31 cellular contexts compared by ENCODE assay signal in the genomic region with DNA sequence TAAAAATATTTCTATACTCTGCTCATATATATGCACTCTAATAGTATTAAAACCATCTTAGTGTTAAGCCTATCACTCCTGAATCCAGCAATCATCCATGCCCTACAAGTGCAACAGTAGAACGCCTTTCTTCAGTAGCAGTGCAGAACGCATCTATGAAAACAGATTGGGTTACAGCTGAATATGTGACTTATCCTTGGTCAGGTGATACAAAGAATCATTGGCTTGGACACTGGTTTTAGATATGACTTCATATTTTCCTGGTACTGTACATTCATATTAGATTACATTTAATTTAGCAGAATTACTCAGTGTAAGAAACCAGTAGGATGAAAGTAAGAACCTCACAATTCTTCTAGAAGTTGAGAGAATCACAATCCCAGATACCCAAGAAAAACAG.
"Had no signal": no experiment of that assay in that cellular context is flagged by ENCODE, and none has a peak within 500 bp of the region (broad histone marks: within the 10 kb centered on the region; RNA-seq: fewer than 3 reads in every experiment).

No MANE protein-coding gene starts in this region.

- H3K4me1 Mint-ChIP-seq: activated CD8-positive, alpha-beta memory T cell treated with anti-CD3 and anti-CD28 coated beads, Interleukin-2, amount 10 ng/mL, durations not matched to agents 7 days and 5 days had no signal

- H3K27me3 ChIP-seq: adrenal gland, body of pancreas, Peyer's patch, SJCRH30 had no signal

- H3K4me1 ChIP-seq: adrenal gland, body of pancreas, Peyer's patch, SJCRH30 had no signal

- H3K4me3 ChIP-seq: adrenal gland, body of pancreas, Peyer's patch, SJCRH30, SK-N-MC had no signal

- H3K27me3 Mint-ChIP-seq: activated CD4-positive, alpha-beta memory T cell treated with anti-CD3 and anti-CD28 coated beads, Interleukin-2, amount 10 ng/mL, durations not matched to agents 7 days and 5 days; activated CD8-positive, alpha-beta memory T cell treated with anti-CD3 and anti-CD28 coated beads, Interleukin-2, amount 10 ng/mL, durations not matched to agents 7 days and 5 days had no signal

- ATAC-seq: activated CD8-positive, alpha-beta memory T cell treated with anti-CD3 and anti-CD28 coated beads, Interleukin-2, amount 10 ng/mL, durations not matched to agents 7 days and 5 days; activated naive CD4-positive, alpha-beta T cell treated with anti-CD3 and anti-CD28 coated beads, Interleukin-2, amount 50 U/mL, for 72 hours; body of pancreas; PC-3 had no signal

- H3K27ac Mint-ChIP-seq: activated CD4-positive, alpha-beta memory T cell treated with anti-CD3 and anti-CD28 coated beads, Interleukin-2, amount 10 ng/mL, durations not matched to agents 7 days and 5 days; activated CD8-positive, alpha-beta memory T cell treated with anti-CD3 and anti-CD28 coated beads, Interleukin-2, amount 10 ng/mL, durations not matched to agents 7 days and 5 days; activated naive CD4-positive, alpha-beta T cell treated with anti-CD3 and anti-CD28 coated beads for 36 hours; activated naive CD4-positive, alpha-beta T cell treated with anti-CD3 and anti-CD28 coated beads, Interleukin-2, amount 50 U/mL, for 72 hours had no signal

- H3K9me3 Mint-ChIP-seq: activated CD4-positive, alpha-beta memory T cell treated with anti-CD3 and anti-CD28 coated beads, Interleukin-2, amount 10 ng/mL, durations not matched to agents 7 days and 5 days; activated naive CD4-positive, alpha-beta T cell treated with anti-CD3 and anti-CD28 coated beads for 36 hours; activated naive CD4-positive, alpha-beta T cell treated with anti-CD3 and anti-CD28 coated beads, Interleukin-2, amount 50 U/mL, for 72 hours had no signal

- H3K4me3 Mint-ChIP-seq: activated CD4-positive, alpha-beta memory T cell treated with anti-CD3 and anti-CD28 coated beads, Interleukin-2, amount 10 ng/mL, durations not matched to agents 7 days and 5 days; activated CD8-positive, alpha-beta memory T cell treated with anti-CD3 and anti-CD28 coated beads, Interleukin-2, amount 10 ng/mL, durations not matched to agents 7 days and 5 days; activated naive CD4-positive, alpha-beta T cell treated with anti-CD3 and anti-CD28 coated beads for 36 hours had no signal

- H3K9me3 ChIP-seq: adrenal gland, body of pancreas, Peyer's patch, SJCRH30 had no signal

- H3K27ac ChIP-seq: adrenal gland, body of pancreas, KMS-11, Peyer's patch, SJCRH30, SK-N-MC, WERI-Rb-1 had no signal

- DNase-seq: activated CD4-positive, alpha-beta memory T cell treated with anti-CD3 and anti-CD28 coated beads, Interleukin-2, amount 10 ng/mL, durations not matched to agents 7 days and 5 days; activated CD4-positive, alpha-beta T cell treated with anti-CD3 and anti-CD28 coated beads for 1 hour; activated CD4-positive, alpha-beta T cell treated with anti-CD3 and anti-CD28 coated beads for 48 hours; activated CD4-positive, CD25-positive, alpha-beta regulatory T cell; activated CD8-positive, alpha-beta memory T cell treated with anti-CD3 and anti-CD28 coated beads for 24 hours; activated CD8-positive, alpha-beta memory T cell treated with anti-CD3 and anti-CD28 coated beads, Interleukin-2, amount 10 ng/mL, durations not matched to agents 7 days and 5 days; activated CD8-positive, alpha-beta memory T cell treated with anti-CD3 and anti-CD28 coated beads, Interleukin-2, amount 50 U/mL, for 48 hours; activated gamma-delta T cell treated with Interleukin-2 at 50 U/mL for 16 hours; activated naive CD4-positive, alpha-beta T cell treated with anti-CD3 and anti-CD28 coated beads for 36 hours; adrenal gland; body of pancreas; NCI-H1092 treated with DMSO at 0.1 percent for 48 hours; NCI-H1417; NCI-H146; NCI-H187; NCI-H2029 treated with DMSO at 0.1 percent for 48 hours; NCI-H2107; NCI-H2171; NCI-H510A; NCI-H526; NCI-H748 treated with DMSO at 0.1 percent for 48 hours; NK-92 treated with Interleukin-12 subunit alpha and Interleukin-12 subunit beta, amount 100 ng/mL, for 24 hours; PC-3; Peyer's patch; RPMI8226; SJCRH30; T1000; WERI-Rb-1 had no signal
